Comparison of ENCODE assay signal across 8 cellular contexts in the genomic region with DNA sequence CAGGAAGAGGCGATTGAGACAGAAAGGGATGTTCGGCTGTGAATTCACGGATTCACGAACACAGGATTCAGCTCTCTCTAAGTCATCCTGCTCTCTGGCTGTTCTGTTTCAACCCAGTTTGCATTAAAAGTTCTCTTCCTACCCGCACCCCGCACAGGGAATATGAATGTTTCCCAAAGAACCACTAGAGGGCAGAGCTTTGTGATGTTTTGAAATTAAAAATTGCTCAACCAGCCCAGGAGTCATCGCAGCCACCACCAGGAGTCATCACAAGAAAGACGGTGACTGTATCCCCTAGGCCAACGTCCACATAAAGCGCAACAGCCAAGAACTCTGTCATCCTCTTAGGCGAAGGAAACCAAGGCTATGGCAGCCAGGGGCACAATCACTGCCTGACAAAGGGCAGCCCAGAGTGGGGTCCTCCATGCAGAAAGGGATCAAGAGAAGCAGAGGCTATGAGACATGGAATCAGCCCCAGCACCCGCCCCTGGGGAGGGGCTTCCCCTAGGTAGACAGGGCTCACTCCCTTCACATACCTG.
A peak's percentile ranks its signal among the peaks of the same experiment; 100 is the strongest.
DNase-seq lines count a peak whose midpoint lies in the region; ATAC-seq lines count a peak whose summit lies in the region.

No MANE protein-coding gene starts in this region.

- H3K4me3 ChIP-seq in iPS-15b (ENCODE audit: low read depth, low read length) = peak overlapping the region; percentile 6

- H3K36me3 Mint-ChIP-seq in activated naive CD8-positive, alpha-beta T cell treated with anti-CD3 and anti-CD28 coated beads for 36 hours = no peaks in the 10 kb centered on the region
- no peaks in the 10 kb centered on the region for H3K36me3 Mint-ChIP-seq in stimulated activated naive B cell treated with anti-CD40 and anti-IgM and Interleukin-4, amounts not matched to agents 10 μg/mL and 1 μg/mL and 100 μg/mL, for 72 hours
- H3K36me3 Mint-ChIP-seq in T-cell = no peaks in the 10 kb centered on the region

- H3K4me1 Mint-ChIP-seq in activated naive CD8-positive, alpha-beta T cell treated with anti-CD3 and anti-CD28 coated beads for 36 hours = peaks cover 22% of the 10 kb centered on the region
- peaks cover 0 to 3% of the 10 kb centered on the region in 2 donors for H3K4me1 Mint-ChIP-seq in stimulated activated naive B cell treated with anti-CD40 and anti-IgM and Interleukin-4, amounts not matched to agents 10 μg/mL and 1 μg/mL and 100 μg/mL, for 72 hours
- H3K4me1 Mint-ChIP-seq in T-cell = peaks cover 0 to 6% (median 1%) of the 10 kb centered on the region in 3 donors

- no peaks in the 10 kb centered on the region for H3K9me3 Mint-ChIP-seq in activated naive CD8-positive, alpha-beta T cell treated with anti-CD3 and anti-CD28 coated beads for 36 hours
- no peaks in the 10 kb centered on the region for H3K9me3 Mint-ChIP-seq in stimulated activated naive B cell treated with anti-CD40 and anti-IgM and Interleukin-4, amounts not matched to agents 10 μg/mL and 1 μg/mL and 100 μg/mL, for 72 hours
- H3K9me3 Mint-ChIP-seq in T-cell = no peaks in the 10 kb centered on the region

- ATAC-seq in GM19023 (IDR thresholded peaks at IDR 0.05; ENCODE audit: unreplicated experiment) (peak; percentile 50), T-cell (replicated peaks in 1 of 4) (no peak)
- peak; percentile 67 to 85 for ATAC-seq in stimulated activated naive B cell treated with anti-CD40 and anti-IgM and Interleukin-4, amounts not matched to agents 10 μg/mL and 1 μg/mL and 100 μg/mL, for 72 hours (replicated peaks)

- no peak overlapping the region for H3K27ac Mint-ChIP-seq in activated naive CD8-positive, alpha-beta T cell treated with anti-CD3 and anti-CD28 coated beads for 36 hours
- H3K27ac Mint-ChIP-seq in stimulated activated naive B cell treated with anti-CD40 and anti-IgM and Interleukin-4, amounts not matched to agents 10 μg/mL and 1 μg/mL and 100 μg/mL, for 72 hours = no peak overlapping the region
- H3K27ac Mint-ChIP-seq in T-cell = no peak overlapping the region

- no peak overlapping the region for H3K4me3 Mint-ChIP-seq in activated naive CD8-positive, alpha-beta T cell treated with anti-CD3 and anti-CD28 coated beads for 36 hours
- H3K4me3 Mint-ChIP-seq in stimulated activated naive B cell treated with anti-CD40 and anti-IgM and Interleukin-4, amounts not matched to agents 10 μg/mL and 1 μg/mL and 100 μg/mL, for 72 hours = no peak overlapping the region
- H3K4me3 Mint-ChIP-seq in T-cell = no peak overlapping the region

- no peaks in the 10 kb centered on the region for H3K9me3 ChIP-seq in iPS-15b (ENCODE audit: control insufficient read depth, insufficient read depth, low read length)

- H3K4me1 ChIP-seq in iPS-15b (ENCODE audit: control insufficient read depth, insufficient read depth, low read length) = no peaks in the 10 kb centered on the region

- H3K27me3 ChIP-seq in iPS-15b (ENCODE audit: control insufficient read depth, insufficient read depth, low read length) = no peaks in the 10 kb centered on the region

- peaks cover 10% of the 10 kb centered on the region for H3K27me3 Mint-ChIP-seq in activated naive CD8-positive, alpha-beta T cell treated with anti-CD3 and anti-CD28 coated beads for 36 hours
- peaks cover 6 to 19% of the 10 kb centered on the region in 2 donors for H3K27me3 Mint-ChIP-seq in stimulated activated naive B cell treated with anti-CD40 and anti-IgM and Interleukin-4, amounts not matched to agents 10 μg/mL and 1 μg/mL and 100 μg/mL, for 72 hours
- H3K27me3 Mint-ChIP-seq in T-cell = peaks cover 6 to 14% of the 10 kb centered on the region in 2 donors

- H3K9ac ChIP-seq in iPS-15b (ENCODE audit: low read depth, low read length) = no peak overlapping the region

- H3K36me3 ChIP-seq in iPS-15b (ENCODE audit: control insufficient read depth, insufficient read depth, low read length) = no peaks in the 10 kb centered on the region

- POLR2A ChIA-PET in T-cell (lab: Charles Lee) = no interaction called here

- peak; percentile 73 for DNase-seq in D341Med (ENCODE audit: low spot score)
- peak; percentile 10 for DNase-seq in NCI-H1436 (lab: John Stamatoyannopoulos, UW)
- peak; percentile 22 for DNase-seq in activated naive CD8-positive, alpha-beta T cell treated with anti-CD3 and anti-CD28 coated beads for 36 hours
- no peak for DNase-seq in stimulated activated naive B cell treated with anti-CD40 and anti-IgM and Interleukin-4, amounts not matched to agents 10 μg/mL and 1 μg/mL and 100 μg/mL, for 72 hours
- no peak for DNase-seq in T-cell
- DNase-seq in NCI-H128 (lab: John Stamatoyannopoulos, UW; ENCODE audit: unreplicated experiment) = no peak

- CTCF ChIA-PET in T-cell (lab: Charles Lee) = interaction anchor here (0.5 to 1.1 kb wide), 3 partner anchors 11 to 12 kb away, joined by 3 to 4 read pairs (median 3); no protein-coding TSS in a partner anchor

Comparison
In these comparisons a context has a peak if more than half of its experiments do, and no peak if none do; other contexts are left out.
1. DNase-seq: peak in D341Med (single experiment), NCI-H1436 (single experiment) and activated naive CD8-positive, alpha-beta T cell treated with anti-CD3 and anti-CD28 coated beads for 36 hours (single experiment); none in stimulated activated naive B cell treated with anti-CD40 and anti-IgM and Interleukin-4, amounts not matched to agents 10 μg/mL and 1 μg/mL and 100 μg/mL, for 72 hours (single experiment), T-cell (0 of 34) and NCI-H128 (single experiment).
2. ATAC-seq: peak in GM19023 (single experiment) and stimulated activated naive B cell treated with anti-CD40 and anti-IgM and Interleukin-4, amounts not matched to agents 10 μg/mL and 1 μg/mL and 100 μg/mL, for 72 hours (2 of 2); none in T-cell (0 of 4).